27 cellular contexts compared by ENCODE assay signal in the genomic region with DNA sequence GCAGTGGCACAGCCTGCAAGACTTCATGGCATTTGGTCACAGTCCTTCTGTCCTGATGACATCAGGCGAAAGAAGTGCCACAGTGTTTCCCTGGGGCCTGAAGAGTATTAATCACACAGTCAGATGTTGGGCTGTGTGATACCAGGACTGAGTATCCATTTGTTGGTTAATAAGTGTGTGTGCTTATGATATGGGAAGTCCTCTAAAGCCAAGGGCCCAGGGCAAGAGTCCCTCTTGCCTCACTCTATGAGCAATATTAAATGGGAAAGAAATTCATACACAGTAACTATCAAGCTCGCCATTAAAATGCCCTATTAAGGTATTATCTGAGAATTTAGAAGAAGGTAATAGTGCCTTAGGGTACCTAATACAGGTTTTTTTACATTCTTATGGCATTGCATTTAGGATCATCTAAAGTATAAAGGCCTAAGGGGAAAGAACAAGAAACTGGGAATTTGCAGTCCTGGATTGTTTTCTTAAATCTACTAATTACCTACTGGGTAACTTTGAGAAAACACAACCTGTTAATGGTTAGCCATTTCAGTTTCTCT.
A peak's percentile ranks its signal among the peaks of the same experiment; 100 is the strongest.
DNase-seq lines count a peak whose midpoint lies in the region; ATAC-seq, FAIRE-seq and TF ChIP-seq lines count a peak whose summit lies in the region.
"Had no signal": no experiment of that assay in that cellular context is flagged by ENCODE, and none has a peak within 500 bp of the region (broad histone marks: within the 10 kb centered on the region; RNA-seq: fewer than 3 reads in every experiment).

No MANE protein-coding gene starts in this region.

- no peak overlapping the region for H3K14ac ChIP-seq in trophoblast cell (ENCODE audit: low read length)

- no peak overlapping the region for H2BK5ac ChIP-seq in trophoblast cell (ENCODE audit: low read depth, low read length, poor library complexity)

- H2AFZ ChIP-seq in keratinocyte (ENCODE audit: control insufficient read depth, low read length) = peak overlapping the region; percentile 27
- no peak overlapping the region for H2AFZ ChIP-seq in trophoblast cell (ENCODE audit: insufficient read depth, low read length, poor library complexity)

- WGBS in trophoblast cell (ENCODE audit: extremely low coverage, insufficient coverage, insufficient read length) = no CpG with 5 or more reads among the region's 2 CpGs

- H3K9me1 ChIP-seq in keratinocyte (ENCODE audit: control insufficient read depth, extremely low read depth, insufficient read depth, low read length) = no peaks in the 10 kb centered on the region

- no peaks in the 10 kb centered on the region for H3K9me3 ChIP-seq in SJSA1 (replicated peaks)
- H3K9me3 ChIP-seq in keratinocyte (ENCODE audit: control insufficient read depth, low read depth, low read length) = no peaks in the 10 kb centered on the region
- H3K9me3 ChIP-seq in trophoblast cell (ENCODE audit: insufficient read depth, low read depth, low read length) = no peaks in the 10 kb centered on the region
- H3K9me3 ChIP-seq: right lobe of liver, uterus had no signal

- dilution Hi-C loops in keratinocyte (cut with MboI; ENCODE audit: extremely low pct_ligation_motif_present, low sequenced_read_pairs) = no loop called here

- H3K18ac ChIP-seq in trophoblast cell (ENCODE audit: low read length) = no peak overlapping the region

- H3K9ac ChIP-seq in keratinocyte (ENCODE audit: control insufficient read depth, extremely low read depth, insufficient read depth, low read length) (no peak overlapping the region), trophoblast cell (ENCODE audit: low read length) (no peak overlapping the region)

- no peak overlapping the region for H4K91ac ChIP-seq in trophoblast cell (ENCODE audit: low read depth, low read length)

- H4K12ac ChIP-seq in trophoblast cell (ENCODE audit: low read depth, low read length) = no peak overlapping the region

- H3K4ac ChIP-seq in trophoblast cell (ENCODE audit: low read depth, low read length) = no peak overlapping the region

- in situ Hi-C loops in ACHN (cut with HindIII; ENCODE audit: low pct_ligation_motif_present, low pct_unique_long_range_greater_than_20kb, low sequenced_read_pairs) = no loop called here

- DNase-seq in EL (peak; percentile 38), SJSA1 (ENCODE audit: low read depth in 1 of 2, low spot score in 2 of 2) (no peak), keratinocyte (ENCODE audit: low read depth, low spot score) (no peak), trophoblast cell (peak; percentile 79 to 95), NCI-H2227 (lab: John Stamatoyannopoulos, UW; ENCODE audit: unreplicated experiment) (no peak), ACHN (no peak)
- DNase-seq: activated CD4-positive, alpha-beta T cell treated with anti-CD3 and anti-CD28 coated beads for 48 hours; activated naive CD4-positive, alpha-beta T cell treated with anti-CD3 and anti-CD28 coated beads, Interleukin-2, amount 10 ng/mL, durations not matched to agents 7 days and 5 days; dorsolateral prefrontal cortex; erythroblast; foreskin melanocyte; GF-D8; hippocampal formation; naive thymus-derived CD8-positive, alpha-beta T cell; NCI-H1092 treated with DMSO at 0.1 percent for 48 hours; NCI-H2029; NCI-H345; OCI-M1; right lobe of liver; SIG-M5; stimulated activated CD4-positive, alpha-beta T cell treated with anti-CD3 and anti-CD28 coated beads, Interleukin-15, amount 100 ng/mL, for 24 hours; T-cell; uterus had no signal

- no peak overlapping the region for H3K23ac ChIP-seq in trophoblast cell (ENCODE audit: low read length)

- H3K4me3 ChIP-seq in SJSA1 (no peak overlapping the region), keratinocyte (ENCODE audit: control insufficient read depth in 2 of 3, extremely low read depth in 1 of 3, insufficient read depth in 2 of 3, low read depth in 1 of 3, low read length in 3 of 3) (no peak overlapping the region), trophoblast cell (ENCODE audit: low read depth, low read length) (no peak overlapping the region)
- H3K4me3 ChIP-seq: dorsolateral prefrontal cortex, lung, right lobe of liver, uterus had no signal

- H4K8ac ChIP-seq in trophoblast cell (ENCODE audit: low read depth, low read length) = no peak overlapping the region

- TF ChIP-seq CTCF in keratinocyte (optimal IDR thresholded peaks at IDR 0.05 in 1 of 3, IDR thresholded peaks at IDR 0.05 in 1 of 3, conservative IDR thresholded peaks at IDR 0.05 in 1 of 3; ENCODE audit: extremely low read depth in 1 of 3, insufficient read depth in 2 of 3, low read length in 3 of 3) = no peak

- no peaks in the 10 kb centered on the region for H3K36me3 ChIP-seq in SJSA1
- no peaks in the 10 kb centered on the region for H3K36me3 ChIP-seq in keratinocyte (ENCODE audit: control insufficient read depth in 2 of 2, extremely low read depth in 1 of 2, insufficient read depth in 2 of 2, low read length in 2 of 2)
- no peaks in the 10 kb centered on the region for H3K36me3 ChIP-seq in trophoblast cell (ENCODE audit: control insufficient read depth in 1 of 2, insufficient read depth in 2 of 2, low read length in 2 of 2)
- H3K36me3 ChIP-seq: right lobe of liver, uterus had no signal

- H3K4me1 ChIP-seq in SJSA1 (replicated peaks) (peaks cover 42% of the 10 kb centered on the region), keratinocyte (ENCODE audit: control insufficient read depth, extremely low read depth, insufficient read depth, low read length) (peaks cover 19% of the 10 kb centered on the region), trophoblast cell (ENCODE audit: control insufficient read depth in 1 of 2, insufficient read depth in 2 of 2, low read length in 2 of 2) (peaks cover 10 to 22% of the 10 kb centered on the region in 2 experiments)
- H3K4me1 ChIP-seq: right lobe of liver had no signal

- H4K20me1 ChIP-seq in keratinocyte (ENCODE audit: control insufficient read depth, extremely low read depth, insufficient read depth, low read length) = no peaks in the 10 kb centered on the region

- no peak overlapping the region for H2BK120ac ChIP-seq in trophoblast cell (ENCODE audit: insufficient read depth, low read length, poor library complexity)

- no peak overlapping the region for H2AK5ac ChIP-seq in trophoblast cell (ENCODE audit: low read length)

- H2BK12ac ChIP-seq in trophoblast cell (ENCODE audit: low read length) = peak overlapping the region; percentile 12

- H3K4me2 ChIP-seq in keratinocyte (ENCODE audit: control insufficient read depth, extremely low read depth, insufficient read depth, low read depth, low read length) = no peak overlapping the region
- no peak overlapping the region for H3K4me2 ChIP-seq in trophoblast cell (ENCODE audit: low read length)

- H3K79me2 ChIP-seq in keratinocyte (ENCODE audit: control insufficient read depth, insufficient read depth, low read length) (no peaks in the 10 kb centered on the region), trophoblast cell (ENCODE audit: control insufficient read depth, insufficient read depth, low read length, poor library complexity) (no peaks in the 10 kb centered on the region)

- peak overlapping the region; percentile 100 for H3K27ac ChIP-seq in SJSA1
- no peak overlapping the region for H3K27ac ChIP-seq in keratinocyte (ENCODE audit: control insufficient read depth, insufficient read depth, low read length)
- no peak overlapping the region for H3K27ac ChIP-seq in trophoblast cell (ENCODE audit: low read depth, low read length)
- H3K27ac ChIP-seq: right lobe of liver had no signal

- H3K27me3 ChIP-seq in SJSA1 (replicated peaks) (no peaks in the 10 kb centered on the region), keratinocyte (ENCODE audit: control insufficient read depth, extremely low read depth, insufficient read depth, low read length) (no peaks in the 10 kb centered on the region), trophoblast cell (ENCODE audit: insufficient read depth, low read length) (no peaks in the 10 kb centered on the region)
- H3K27me3 ChIP-seq: dorsolateral prefrontal cortex, right lobe of liver, uterus had no signal

- ATAC-seq in GM19023 (IDR thresholded peaks at IDR 0.05; ENCODE audit: unreplicated experiment) (no peak), GM18519 (IDR thresholded peaks at IDR 0.05; ENCODE audit: low FRiP score, unreplicated experiment) (no peak)
- ATAC-seq: naive thymus-derived CD8-positive, alpha-beta T cell; right lobe of liver; T-cell had no signal

- FAIRE-seq in keratinocyte (lab: Jason Lieb, UNC) = peak; percentile 29
- FAIRE-seq: TTC549 had no signal

- peaks cover 15% of the 10 kb centered on the region for H3K79me1 ChIP-seq in trophoblast cell (ENCODE audit: low read length)

Comparison
In these comparisons a context has a peak if more than half of its experiments do, and no peak if none do; other contexts are left out.
1. DNase-seq: peak in EL (single experiment) and trophoblast cell (2 of 2); none in SJSA1 (0 of 2), keratinocyte (single experiment), NCI-H2227 (single experiment) and ACHN (single experiment).